Comparison of ENCODE assay signal across 11 cellular contexts in the genomic region with DNA sequence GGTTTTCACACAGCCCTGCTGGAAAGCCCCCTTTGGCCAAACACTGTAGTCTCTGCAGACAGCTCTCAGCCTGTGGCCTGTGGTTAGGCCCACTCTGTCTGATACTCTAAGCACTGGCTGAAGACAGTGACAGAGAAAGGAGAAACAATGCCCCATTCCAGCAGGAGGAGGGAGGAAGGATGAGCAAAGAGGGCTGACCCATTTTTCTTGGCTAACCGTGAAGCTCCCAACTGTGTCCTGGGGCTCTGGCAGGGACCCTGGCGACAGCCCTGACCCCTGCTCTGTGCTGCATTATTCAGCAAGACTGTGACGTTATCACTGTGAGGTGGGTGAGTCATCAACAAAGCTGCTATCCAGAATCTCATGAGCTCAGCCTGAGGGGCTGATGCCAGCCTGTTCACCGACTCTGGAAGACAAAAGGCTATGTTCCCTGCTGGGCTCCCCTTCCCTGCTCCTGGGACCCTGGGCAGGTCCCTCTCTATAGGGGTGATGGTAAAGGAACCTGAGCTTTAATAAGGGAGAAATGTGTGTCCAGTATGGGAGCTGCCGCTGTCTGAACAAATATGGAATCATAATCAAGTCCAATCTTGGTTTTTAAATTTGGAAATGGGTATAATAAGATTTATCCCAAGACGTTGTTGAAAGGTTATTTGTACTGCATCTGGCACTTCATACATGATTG.
DNase-seq lines count a peak whose midpoint lies in the region; ATAC-seq and TF ChIP-seq lines count a peak whose summit lies in the region.
"Had no signal": no experiment of that assay in that cellular context is flagged by ENCODE, and none has a peak within 500 bp of the region (broad histone marks: within the 10 kb centered on the region; RNA-seq: fewer than 3 reads in every experiment).

No MANE protein-coding gene starts in this region.

- no peaks in the 10 kb centered on the region for H3K27me3 Mint-ChIP-seq in activated CD4-positive, alpha-beta T cell treated with anti-CD3 and anti-CD28 coated beads for 36 hours
- H3K27me3 Mint-ChIP-seq: B cell had no signal

- H4K20me1 ChIP-seq in SK-N-SH (ENCODE audit: insufficient read depth): no peaks in the 10 kb centered on the region

- TF ChIP-seq RAD21 in SK-N-SH (IDR thresholded peaks at IDR 0.05; ENCODE audit: low read length): no peak

- H3K9me3 ChIP-seq in SK-N-SH: no peaks in the 10 kb centered on the region

- intact Hi-C loops in activated CD4-positive, alpha-beta T cell treated with anti-CD3 and anti-CD28 coated beads for 36 hours (cut with DNase I, micrococcal nuclease): no loop called here
- intact Hi-C loops in head of caudate nucleus (cut with DNase I): no loop called here

- no peaks in the 10 kb centered on the region for H3K79me2 ChIP-seq in SK-N-SH (ENCODE audit: insufficient read depth)

- H3K9ac ChIP-seq in SK-N-SH: no peak overlapping the region

- H3F3A ChIP-seq in SK-N-SH (replicated peaks; ENCODE audit: insufficient read depth): peaks cover 2% of the 10 kb centered on the region

- H3K4me2 ChIP-seq in SK-N-SH: no peak overlapping the region

- H3K4me1 ChIP-seq in SK-N-SH (ENCODE audit: control insufficient read depth in 1 of 2, insufficient read depth in 2 of 2, low read depth in 1 of 2, low read length in 1 of 2): peaks cover 0 to 17% of the 10 kb centered on the region in 2 experiments; a peak in 2 of 4 replicates

- H3K36me3 Mint-ChIP-seq in activated CD4-positive, alpha-beta T cell treated with anti-CD3 and anti-CD28 coated beads for 36 hours (ENCODE audit: low read depth): no peaks in the 10 kb centered on the region

- H3K36me3 ChIP-seq in SK-N-SH (replicated peaks in 1 of 2; ENCODE audit: control insufficient read depth in 1 of 2, insufficient read depth in 2 of 2, low read length in 1 of 2): no peaks in the 10 kb centered on the region

- H3K9me2 ChIP-seq in SK-N-SH: no peaks in the 10 kb centered on the region

- 0 out of 4 replicates have a peak, but pooled peaks of 1 of the 2 experiments have one; percentile 11 for TF ChIP-seq EP300 in SK-N-SH (IDR thresholded peaks at IDR 0.05; ENCODE audit: borderline replicate concordance in 1 of 2, low read depth in 1 of 2, low read length in 1 of 2)

- no peak overlapping the region for H2AFZ ChIP-seq in SK-N-SH (ENCODE audit: low read depth)

- no peaks in the 10 kb centered on the region for H3K27me3 ChIP-seq in SK-N-SH (ENCODE audit: insufficient read depth)

- H3K27ac ChIP-seq in SK-N-SH (ENCODE audit: low read depth in 2 of 2, low read length in 1 of 2): peak overlapping the region; percentile 24 to 32
- peak overlapping the region; percentile 81 for H3K27ac ChIP-seq in substantia nigra (ENCODE audit: low read depth, low read length, poor library complexity, severe bottlenecking)
- H3K27ac ChIP-seq: epithelial cell of prostate had no signal

- no peak overlapping the region for H3K4me3 Mint-ChIP-seq in activated CD4-positive, alpha-beta T cell treated with anti-CD3 and anti-CD28 coated beads for 36 hours
- H3K4me3 Mint-ChIP-seq: B cell had no signal

- ATAC-seq in activated CD4-positive, alpha-beta T cell treated with anti-CD3 and anti-CD28 coated beads for 36 hours: peak; percentile 44

- no peak for DNase-seq in activated CD4-positive, alpha-beta T cell treated with anti-CD3 and anti-CD28 coated beads for 36 hours
- no peak for DNase-seq in activated CD4-positive, alpha-beta T cell treated with anti-CD3 and anti-CD28 coated beads, Interleukin-2, amount 50 U/mL, for 1 hour
- DNase-seq in SK-N-SH (peak; percentile 45), head of caudate nucleus (peak in 41 of 42 donors; percentile 27 to 92 (median 68)), substantia nigra (lab: John Stamatoyannopoulos, UW) (peak in 24 of 49 donors; percentile 13 to 83 (median 42)), T-helper 1 cell (no peak), DMS79 treated with DMSO at 0.1 percent for 48 hours (lab: John Stamatoyannopoulos, UW) (no peak), HPDE6-E6E7 (ENCODE audit: extremely low spot score) (no peak)
- DNase-seq: NCI-H2029 treated with DMSO at 0.1 percent for 48 hours had no signal

- no peak for TF ChIP-seq CTCF in SK-N-SH (IDR thresholded peaks at IDR 0.05)

- WGBS in SK-N-SH (ENCODE audit: low lambda C conversion rate): 20% methylated on average over 6 of the region's 6 CpGs

- H3K27ac Mint-ChIP-seq in activated CD4-positive, alpha-beta T cell treated with anti-CD3 and anti-CD28 coated beads for 36 hours: no peak overlapping the region
- H3K27ac Mint-ChIP-seq: B cell had no signal

- CTCF ChIA-PET in activated CD4-positive, alpha-beta T cell treated with anti-CD3 and anti-CD28 coated beads for 36 hours (lab: Charles Lee): interaction anchor here (0.6 to 1.1 kb wide), 3 partner anchors 110 to 359 kb away, joined by 3 to 5 read pairs (median 3); no protein-coding TSS in a partner anchor
- CTCF ChIA-PET in SK-N-SH (lab: Yijun Ruan, JAX): interaction anchor here (1.0 to 1.5 kb wide), 3 partner anchors 9 to 385 kb away, joined by 3 to 4 read pairs (median 3); no protein-coding TSS in a partner anchor

- H3K4me3 ChIP-seq in SK-N-SH (ENCODE audit: low read depth in 2 of 2, low read length in 1 of 2): no peak overlapping the region

- POLR2A ChIA-PET in activated CD4-positive, alpha-beta T cell treated with anti-CD3 and anti-CD28 coated beads for 36 hours (lab: Charles Lee): no interaction called here
- POLR2A ChIA-PET in SK-N-SH (lab: Yijun Ruan, JAX): no interaction called here

- no peaks in the 10 kb centered on the region for H3K4me1 Mint-ChIP-seq in activated CD4-positive, alpha-beta T cell treated with anti-CD3 and anti-CD28 coated beads for 36 hours
- H3K4me1 Mint-ChIP-seq: B cell had no signal

- H3K9me3 Mint-ChIP-seq in activated CD4-positive, alpha-beta T cell treated with anti-CD3 and anti-CD28 coated beads for 36 hours (ENCODE audit: low read depth): peaks cover 8% of the 10 kb centered on the region

TF ChIP-seq in SK-N-SH, 30 proteins besides CTCF, POLR2A, EP300 and RAD21:
- TF ChIP-seq NRF1 (IDR thresholded peaks at IDR 0.05; ENCODE audit: low read depth, low read length) (no peak), NFIC (IDR thresholded peaks at IDR 0.05; ENCODE audit: borderline replicate concordance) (peak; percentile 28), POLR2AphosphoS5 (IDR thresholded peaks at IDR 0.05; ENCODE audit: low read depth, low read length) (no peak), ELF1 (IDR thresholded peaks at IDR 0.05) (no peak), FOXJ3 (CRISPR knock-in tag; IDR thresholded peaks at IDR 0.05) (0 out of 2 replicates have a peak, but pooled peaks have one; percentile 33), SMC3 (IDR thresholded peaks at IDR 0.05; ENCODE audit: low read depth, low read length) (no peak), MEF2A (IDR thresholded peaks at IDR 0.05; ENCODE audit: borderline replicate concordance, low read depth) (no peak), CHD2 (IDR thresholded peaks at IDR 0.05; ENCODE audit: low read length, partially characterized antibody) (no peak), GATA2 (CRISPR knock-in tag; IDR thresholded peaks at IDR 0.05) (peak; percentile 32), JUND (IDR thresholded peaks at IDR 0.05) (peak; percentile 76), YY1 (IDR thresholded peaks at IDR 0.05; ENCODE audit: low read depth) (no peak), RCOR1 (IDR thresholded peaks at IDR 0.05; ENCODE audit: low read length) (no peak), RXRA (IDR thresholded peaks at IDR 0.05; ENCODE audit: borderline replicate concordance, low read depth) (no peak), FOSL2 (IDR thresholded peaks at IDR 0.05; ENCODE audit: borderline replicate concordance, low read depth) (peak; percentile 87), TCF12 (IDR thresholded peaks at IDR 0.05) (peak; percentile 55; the same call in 1 of the 2 replicates), TAF1 (IDR thresholded peaks at IDR 0.05; ENCODE audit: borderline replicate concordance, low read depth, low read length) (no peak)
- TF ChIP-seq, protein P1, sequence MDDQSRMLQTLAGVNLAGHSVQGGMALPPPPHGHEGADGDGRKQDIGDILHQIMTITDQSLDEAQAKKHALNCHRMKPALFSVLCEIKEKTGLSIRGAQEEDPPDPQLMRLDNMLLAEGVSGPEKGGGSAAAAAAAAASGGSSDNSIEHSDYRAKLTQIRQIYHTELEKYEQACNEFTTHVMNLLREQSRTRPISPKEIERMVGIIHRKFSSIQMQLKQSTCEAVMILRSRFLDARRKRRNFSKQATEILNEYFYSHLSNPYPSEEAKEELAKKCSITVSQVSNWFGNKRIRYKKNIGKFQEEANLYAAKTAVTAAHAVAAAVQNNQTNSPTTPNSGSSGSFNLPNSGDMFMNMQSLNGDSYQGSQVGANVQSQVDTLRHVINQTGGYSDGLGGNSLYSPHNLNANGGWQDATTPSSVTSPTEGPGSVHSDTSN (IDR thresholded peaks at IDR 0.05): 0 out of 2 replicates have a peak, but pooled peaks have one; percentile 30
- TF ChIP-seq, protein P2, sequence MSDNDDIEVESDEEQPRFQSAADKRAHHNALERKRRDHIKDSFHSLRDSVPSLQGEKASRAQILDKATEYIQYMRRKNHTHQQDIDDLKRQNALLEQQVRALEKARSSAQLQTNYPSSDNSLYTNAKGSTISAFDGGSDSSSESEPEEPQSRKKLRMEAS (IDR thresholded peaks at IDR 0.05; ENCODE audit: low read depth): no peak
- TF ChIP-seq, protein P3, sequence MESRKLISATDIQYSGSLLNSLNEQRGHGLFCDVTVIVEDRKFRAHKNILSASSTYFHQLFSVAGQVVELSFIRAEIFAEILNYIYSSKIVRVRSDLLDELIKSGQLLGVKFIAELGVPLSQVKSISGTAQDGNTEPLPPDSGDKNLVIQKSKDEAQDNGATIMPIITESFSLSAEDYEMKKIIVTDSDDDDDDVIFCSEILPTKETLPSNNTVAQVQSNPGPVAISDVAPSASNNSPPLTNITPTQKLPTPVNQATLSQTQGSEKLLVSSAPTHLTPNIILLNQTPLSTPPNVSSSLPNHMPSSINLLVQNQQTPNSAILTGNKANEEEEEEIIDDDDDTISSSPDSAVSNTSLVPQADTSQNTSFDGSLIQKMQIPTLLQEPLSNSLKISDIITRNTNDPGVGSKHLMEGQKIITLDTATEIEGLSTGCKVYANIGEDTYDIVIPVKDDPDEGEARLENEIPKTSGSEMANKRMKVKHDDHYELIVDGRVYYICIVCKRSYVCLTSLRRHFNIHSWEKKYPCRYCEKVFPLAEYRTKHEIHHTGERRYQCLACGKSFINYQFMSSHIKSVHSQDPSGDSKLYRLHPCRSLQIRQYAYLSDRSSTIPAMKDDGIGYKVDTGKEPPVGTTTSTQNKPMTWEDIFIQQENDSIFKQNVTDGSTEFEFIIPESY (IDR thresholded peaks at IDR 0.05; ENCODE audit: borderline replicate concordance, low read depth): no peak

Comparison
In these comparisons a context has a peak if more than half of its experiments do, and no peak if none do; other contexts are left out.
1. DNase-seq: peak in SK-N-SH (single experiment) and head of caudate nucleus (41 of 42); none in activated CD4-positive, alpha-beta T cell treated with anti-CD3 and anti-CD28 coated beads for 36 hours (single experiment), activated CD4-positive, alpha-beta T cell treated with anti-CD3 and anti-CD28 coated beads, Interleukin-2, amount 50 U/mL, for 1 hour (single experiment), T-helper 1 cell (0 of 5), DMS79 treated with DMSO at 0.1 percent for 48 hours (single experiment) and HPDE6-E6E7 (single experiment).